8 cellular contexts compared by ENCODE assay signal in the genomic region with DNA sequence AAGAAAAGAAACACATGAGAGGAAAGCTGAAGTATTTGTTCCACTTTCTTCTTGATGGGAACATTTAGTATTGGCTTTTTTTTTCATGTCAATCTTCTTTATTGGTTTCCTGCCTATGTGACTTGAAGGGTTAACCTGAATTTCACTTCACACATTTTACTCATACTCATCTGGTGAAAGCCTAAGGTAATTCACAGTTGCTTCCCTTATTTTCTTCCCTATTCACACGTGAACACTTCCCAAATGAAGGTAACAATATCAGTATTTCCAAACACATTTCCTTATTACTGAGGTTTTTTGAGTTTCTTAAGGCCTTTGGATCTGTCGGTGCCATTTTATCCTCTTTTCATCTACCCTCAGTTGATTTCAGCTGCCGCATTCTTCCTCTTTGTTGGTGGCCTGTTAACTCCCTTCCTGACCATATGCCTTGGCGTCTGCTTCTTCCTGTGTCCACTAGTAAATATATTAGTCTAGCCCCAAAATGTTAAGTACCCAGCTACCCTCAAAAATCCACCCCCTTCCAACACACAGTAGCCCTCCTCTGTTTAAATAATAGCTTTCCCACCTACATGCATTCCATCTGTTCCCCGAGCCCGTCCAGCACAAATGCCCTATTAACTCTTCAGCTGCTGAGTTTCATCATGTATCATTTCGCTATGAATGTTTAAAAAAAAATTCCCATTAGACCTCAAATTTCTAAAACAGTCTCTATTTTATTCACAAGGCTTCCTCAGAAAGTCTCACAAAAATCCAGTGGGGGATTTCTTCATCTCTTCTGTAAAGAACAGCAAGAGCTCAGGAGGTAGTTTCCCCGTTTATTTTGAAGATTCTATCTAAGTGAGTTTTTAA.
DNase-seq lines count a peak whose midpoint lies in the region; ATAC-seq and TF ChIP-seq lines count a peak whose summit lies in the region.

No MANE protein-coding gene starts in this region.

- H3K9me3 Mint-ChIP-seq in MCF 10A (ENCODE audit: unreplicated experiment): no peaks in the 10 kb centered on the region

- H3K4me3 Mint-ChIP-seq in MCF 10A (ENCODE audit: unreplicated experiment): no peak overlapping the region

- no peaks in the 10 kb centered on the region for H3K4me1 Mint-ChIP-seq in MCF 10A (ENCODE audit: insufficient read depth, unreplicated experiment)

- DNase-seq in breast epithelium (ENCODE audit: low spot score in 2 of 2) (no peak), MCF 10A (ENCODE audit: unreplicated experiment) (no peak), adipocyte (ENCODE audit: low read depth) (peak; percentile 54), lung microvascular endothelial cell (ENCODE audit: low read depth in 2 of 2) (peak; percentile 44 to 54), upper lobe of right lung (no peak), middle frontal gyrus (ENCODE audit: extremely low spot score, low spot score) (no peak)

- POLR2A ChIA-PET in MCF 10A (lab: Yijun Ruan, JAX): interaction anchor here (0.7 to 1.1 kb wide), 3 partner anchors 15 to 121 kb away, joined by 3 to 4 read pairs (median 4); a partner anchor contains a TSS

- intact Hi-C loops in breast epithelium (cut with DNase I; ENCODE audit: low total_unique reads) (no loop called here), MCF 10A (cut with micrococcal nuclease) (no loop called here), upper lobe of right lung (cut with DNase I) (no loop called here)

- H3K27me3 ChIP-seq in breast epithelium (no peaks in the 10 kb centered on the region), adipocyte (replicated peaks; ENCODE audit: control insufficient read depth, insufficient read depth, low read length) (no peaks in the 10 kb centered on the region), upper lobe of right lung (no peaks in the 10 kb centered on the region)

- no peaks in the 10 kb centered on the region for H3K27me3 Mint-ChIP-seq in MCF 10A (ENCODE audit: insufficient read depth, unreplicated experiment)

- ATAC-seq in upper lobe of right lung (peak; percentile 63), HG03159 (IDR thresholded peaks at IDR 0.05; ENCODE audit: unreplicated experiment) (no peak), GM21529 (IDR thresholded peaks at IDR 0.05; ENCODE audit: unreplicated experiment) (no peak)

- no peaks in the 10 kb centered on the region for H3K36me3 ChIP-seq in breast epithelium
- H3K36me3 ChIP-seq in adipocyte (ENCODE audit: control insufficient read depth, insufficient read depth, low read length, severe bottlenecking): no peaks in the 10 kb centered on the region
- peaks cover 19% of the 10 kb centered on the region for H3K36me3 ChIP-seq in upper lobe of right lung

- BruUV-seq in MCF 10A (replicated peaks; lab: Mats Ljungman, UMichigan): no TSS peak

- CTCF ChIA-PET in MCF 10A (lab: Yijun Ruan, JAX): no interaction called here

- H3K9me3 ChIP-seq in breast epithelium (no peaks in the 10 kb centered on the region), adipocyte (ENCODE audit: control insufficient read depth, low read length) (no peaks in the 10 kb centered on the region), upper lobe of right lung (no peaks in the 10 kb centered on the region)

- H3K27ac Mint-ChIP-seq in MCF 10A (ENCODE audit: low read depth, unreplicated experiment): no peak overlapping the region

- H3K36me3 Mint-ChIP-seq in MCF 10A (ENCODE audit: insufficient read depth, unreplicated experiment): peaks cover 16% of the 10 kb centered on the region

- no peak for TF ChIP-seq POLR2A in breast epithelium (IDR thresholded peaks at IDR 0.05)

- no peak for TF ChIP-seq CTCF in breast epithelium (IDR thresholded peaks at IDR 0.05)
- TF ChIP-seq CTCF in MCF 10A (IDR thresholded peaks at IDR 0.05; ENCODE audit: unreplicated experiment): no peak
- TF ChIP-seq CTCF in upper lobe of right lung (IDR thresholded peaks at IDR 0.05): no peak

- peak overlapping the region; percentile 77 for H3K9ac ChIP-seq in adipocyte (ENCODE audit: low read length)

- H3K4me1 ChIP-seq in breast epithelium: no peaks in the 10 kb centered on the region
- peaks cover 42% of the 10 kb centered on the region for H3K4me1 ChIP-seq in adipocyte (ENCODE audit: control insufficient read depth, insufficient read depth, low read length)
- H3K4me1 ChIP-seq in upper lobe of right lung: peaks cover 43% of the 10 kb centered on the region

- H3K4me3 ChIP-seq in breast epithelium (no peak overlapping the region), adipocyte (ENCODE audit: low read length) (peak overlapping the region; percentile 51), upper lobe of right lung (no peak overlapping the region)

- H3K27ac ChIP-seq in breast epithelium (peak overlapping the region; percentile 52 to 60), upper lobe of right lung (peak overlapping the region; percentile 45)

Comparison
In these comparisons a context has a peak if more than half of its experiments do, and no peak if none do; other contexts are left out.
1. DNase-seq: peak in adipocyte (single experiment) and lung microvascular endothelial cell (2 of 2); none in breast epithelium (0 of 2), MCF 10A (single experiment), upper lobe of right lung (single experiment) and middle frontal gyrus (single experiment).